Comparison of ENCODE assay signal across 17 cellular contexts in genomic region chr15:26661107-26661506, GRCh38.
"Had no signal": no experiment of that assay in that cellular context is flagged by ENCODE, and none has a peak within 500 bp of the region (broad histone marks: within the 10 kb centered on the region; RNA-seq: fewer than 3 reads in every experiment).

No MANE protein-coding gene starts in this region.

- H3K27me3 ChIP-seq: ovary, sigmoid colon, stomach, testis, tibial artery had no signal

- H3K4me3 Mint-ChIP-seq: naive thymus-derived CD8-positive, alpha-beta T cell; nephron progenitor cell; stimulated activated effector memory CD8-positive, alpha-beta T cell treated with anti-CD3 and anti-CD28 coated beads, Interleukin-12 subunit alpha, Interleukin-12 subunit beta, amount 100 ng/mL, for 72 hours; type B pancreatic cell had no signal

- H3K27ac ChIP-seq: lower lobe of right lung, ovary, sigmoid colon, stomach, testis, tibial artery had no signal

- H3K36me3 ChIP-seq: lower lobe of right lung, ovary, sigmoid colon, stomach, tibial artery had no signal

- H3K4me3 ChIP-seq: lower lobe of right lung, ovary, sigmoid colon, stomach, testis, tibial artery had no signal

- DNase-seq: cortex of kidney; effector CD4-positive, alpha-beta T cell; left ventricle myocardium superior; lower lobe of right lung; naive thymus-derived CD8-positive, alpha-beta T cell; nephron progenitor cell; occipital lobe; ovary; sigmoid colon; stimulated activated CD4-positive, alpha-beta T cell treated with anti-CD3 and anti-CD28 coated beads, Interleukin-2, amount 100 ng/mL, for 24 hours; stimulated activated CD4-positive, alpha-beta T cell treated with anti-CD3 and anti-CD28 coated beads, Interleukin-4, amount 100 ng/mL, for 24 hours; stimulated activated naive CD4-positive, alpha-beta T cell treated with Interleukin-2 at 50 U/mL for 16 hours; stomach; testis; tibial artery had no signal

- H3K9me3 ChIP-seq: lower lobe of right lung, ovary, sigmoid colon, testis, tibial artery had no signal

- H3K36me3 Mint-ChIP-seq: naive thymus-derived CD8-positive, alpha-beta T cell; stimulated activated effector memory CD8-positive, alpha-beta T cell treated with anti-CD3 and anti-CD28 coated beads, Interleukin-12 subunit alpha, Interleukin-12 subunit beta, amount 100 ng/mL, for 72 hours; type B pancreatic cell had no signal

- H3K27ac Mint-ChIP-seq: nephron progenitor cell; stimulated activated effector memory CD8-positive, alpha-beta T cell treated with anti-CD3 and anti-CD28 coated beads, Interleukin-12 subunit alpha, Interleukin-12 subunit beta, amount 100 ng/mL, for 72 hours; type B pancreatic cell had no signal

- H3K27me3 Mint-ChIP-seq: naive thymus-derived CD8-positive, alpha-beta T cell; type B pancreatic cell had no signal

- H3K9me3 Mint-ChIP-seq: nephron progenitor cell, type B pancreatic cell had no signal

- H3K4me1 ChIP-seq: lower lobe of right lung, sigmoid colon, testis, tibial artery had no signal

- H3K4me1 Mint-ChIP-seq: naive thymus-derived CD8-positive, alpha-beta T cell; stimulated activated effector memory CD8-positive, alpha-beta T cell treated with anti-CD3 and anti-CD28 coated beads, Interleukin-12 subunit alpha, Interleukin-12 subunit beta, amount 100 ng/mL, for 72 hours had no signal
